In genomic region chr7:102395958-102396709, GRCh38 we compare ENCODE assay signal across 1 cellular context.
TF ChIP-seq lines count a peak whose summit lies in the region.

A gene with protein sequence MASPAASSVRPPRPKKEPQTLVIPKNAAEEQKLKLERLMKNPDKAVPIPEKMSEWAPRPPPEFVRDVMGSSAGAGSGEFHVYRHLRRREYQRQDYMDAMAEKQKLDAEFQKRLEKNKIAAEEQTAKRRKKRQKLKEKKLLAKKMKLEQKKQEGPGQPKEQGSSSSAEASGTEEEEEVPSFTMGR (plus strand): TSS chr7:102396363. CDS start chr7:102396412, 49 bp downstream.

TF ChIP-seq in HepG2, 621 proteins besides CTCF, POLR2A, EP300 and RAD21 (continued from another document and continues in another):
- TF ChIP-seq, protein P1, sequence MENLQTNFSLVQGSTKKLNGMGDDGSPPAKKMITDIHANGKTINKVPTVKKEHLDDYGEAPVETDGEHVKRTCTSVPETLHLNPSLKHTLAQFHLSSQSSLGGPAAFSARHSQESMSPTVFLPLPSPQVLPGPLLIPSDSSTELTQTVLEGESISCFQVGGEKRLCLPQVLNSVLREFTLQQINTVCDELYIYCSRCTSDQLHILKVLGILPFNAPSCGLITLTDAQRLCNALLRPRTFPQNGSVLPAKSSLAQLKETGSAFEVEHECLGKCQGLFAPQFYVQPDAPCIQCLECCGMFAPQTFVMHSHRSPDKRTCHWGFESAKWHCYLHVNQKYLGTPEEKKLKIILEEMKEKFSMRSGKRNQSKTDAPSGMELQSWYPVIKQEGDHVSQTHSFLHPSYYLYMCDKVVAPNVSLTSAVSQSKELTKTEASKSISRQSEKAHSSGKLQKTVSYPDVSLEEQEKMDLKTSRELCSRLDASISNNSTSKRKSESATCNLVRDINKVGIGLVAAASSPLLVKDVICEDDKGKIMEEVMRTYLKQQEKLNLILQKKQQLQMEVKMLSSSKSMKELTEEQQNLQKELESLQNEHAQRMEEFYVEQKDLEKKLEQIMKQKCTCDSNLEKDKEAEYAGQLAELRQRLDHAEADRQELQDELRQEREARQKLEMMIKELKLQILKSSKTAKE (CRISPR knock-in tag; IDR thresholded peaks at IDR 0.05; ENCODE audit: borderline replicate concordance): no peak
- TF ChIP-seq YEATS2 (CRISPR knock-in tag; IDR thresholded peaks at IDR 0.05; ENCODE audit: borderline replicate concordance): peak; percentile 76; the same call in 1 of the 2 replicates
- TF ChIP-seq ZMAT5 (CRISPR knock-in tag; IDR thresholded peaks at IDR 0.05; ENCODE audit: borderline replicate concordance, low read depth): 0 out of 2 replicates have a peak, but pooled peaks have one; percentile 52
- 0 out of 2 replicates have a peak, but pooled peaks have one; percentile 69 for TF ChIP-seq GTF3A (CRISPR knock-in tag; conservative IDR thresholded peaks at IDR 0.05)
- no peak for TF ChIP-seq FOXA1 (IDR thresholded peaks at IDR 0.05)
- peak; percentile 45 for TF ChIP-seq FOXA1 (CRISPR knock-in tag; IDR thresholded peaks at IDR 0.05)
- TF ChIP-seq ZNF790 (CRISPR knock-in tag; IDR thresholded peaks at IDR 0.05; ENCODE audit: borderline replicate concordance): no peak
- TF ChIP-seq ZFY (CRISPR knock-in tag; IDR thresholded peaks at IDR 0.05): peak; percentile 87
- no peak for TF ChIP-seq PPARG (CRISPR knock-in tag; conservative IDR thresholded peaks at IDR 0.05)
- TF ChIP-seq ZBTB3 (CRISPR knock-in tag; IDR thresholded peaks at IDR 0.05; ENCODE audit: borderline replicate concordance, low read depth): 0 out of 2 replicates have a peak, but pooled peaks have one; percentile 56
- TF ChIP-seq CCAR2 (optimal IDR thresholded peaks at IDR 0.05; ENCODE audit: low read depth, low read length): no peak
- TF ChIP-seq CCDC6 (CRISPR knock-in tag; IDR thresholded peaks at IDR 0.05): 0 out of 2 replicates have a peak, but pooled peaks have one; percentile 41
- no peak for TF ChIP-seq ZNF512 (CRISPR knock-in tag; IDR thresholded peaks at IDR 0.05)
- no peak for TF ChIP-seq ATF7 (IDR thresholded peaks at IDR 0.05)
- 0 out of 2 replicates have a peak, but pooled peaks have one; percentile 47 for TF ChIP-seq ATF7 (CRISPR knock-in tag; IDR thresholded peaks at IDR 0.05)
- no peak for TF ChIP-seq ZNF83 (CRISPR knock-in tag; IDR thresholded peaks at IDR 0.05; ENCODE audit: borderline replicate concordance)
- TF ChIP-seq ETS1 (CRISPR knock-in tag; IDR thresholded peaks at IDR 0.05): peak; percentile 47; the same call in 1 of the 2 replicates
- no peak for TF ChIP-seq ZNF841 (CRISPR knock-in tag; IDR thresholded peaks at IDR 0.05; ENCODE audit: borderline replicate concordance)
- peak; percentile 92 for TF ChIP-seq PHF8 (CRISPR knock-in tag; IDR thresholded peaks at IDR 0.05)
- peak; percentile 76 for TF ChIP-seq SAP130 (CRISPR knock-in tag; IDR thresholded peaks at IDR 0.05; ENCODE audit: low read depth)
- TF ChIP-seq ZNF878 (CRISPR knock-in tag; IDR thresholded peaks at IDR 0.05): 0 out of 2 replicates have a peak, but pooled peaks have one; percentile 30
- peak; percentile 95 for TF ChIP-seq TAF15 (IDR thresholded peaks at IDR 0.05; ENCODE audit: low read depth, low read length, poor library complexity, severe bottlenecking)
- TF ChIP-seq ZIK1 (CRISPR knock-in tag; IDR thresholded peaks at IDR 0.05; ENCODE audit: borderline replicate concordance, low read depth): peak; percentile 79; the same call in 1 of the 2 replicates
- TF ChIP-seq TBP (CRISPR knock-in tag; IDR thresholded peaks at IDR 0.05): peak; percentile 20; the same call in 1 of the 2 replicates
- no peak for TF ChIP-seq DZIP1 (CRISPR knock-in tag; IDR thresholded peaks at IDR 0.05)
- TF ChIP-seq GABPB1 (CRISPR knock-in tag; IDR thresholded peaks at IDR 0.05): peak; percentile 79
- 0 out of 2 replicates have a peak, but pooled peaks have one; percentile 15 for TF ChIP-seq NR2C2 (CRISPR knock-in tag; IDR thresholded peaks at IDR 0.05; ENCODE audit: borderline replicate concordance)
- no peak for TF ChIP-seq CC2D1A (CRISPR knock-in tag; IDR thresholded peaks at IDR 0.05)
- TF ChIP-seq ZNF251 (CRISPR knock-in tag; IDR thresholded peaks at IDR 0.05): no peak
- TF ChIP-seq ZNF703 (CRISPR knock-in tag; IDR thresholded peaks at IDR 0.05; ENCODE audit: borderline replicate concordance): no peak
- TF ChIP-seq TBX3 (IDR thresholded peaks at IDR 0.05; ENCODE audit: borderline replicate concordance): no peak
- 0 out of 2 replicates have a peak, but pooled peaks have one; percentile 19 for TF ChIP-seq ERF (CRISPR knock-in tag; IDR thresholded peaks at IDR 0.05)
- no peak for TF ChIP-seq ZNF138 (CRISPR knock-in tag; IDR thresholded peaks at IDR 0.05; ENCODE audit: low read depth)
- peak; percentile 13; the same call in 1 of the 2 replicates for TF ChIP-seq FOXP4 (CRISPR knock-in tag; IDR thresholded peaks at IDR 0.05)
- TF ChIP-seq PHF20 (CRISPR knock-in tag; IDR thresholded peaks at IDR 0.05): peak; percentile 83
- TF ChIP-seq NFIB (CRISPR knock-in tag; IDR thresholded peaks at IDR 0.05; ENCODE audit: borderline replicate concordance): no peak
- TF ChIP-seq ZNF550 (CRISPR knock-in tag; IDR thresholded peaks at IDR 0.05; ENCODE audit: borderline replicate concordance): no peak; the same call in 1 of the 2 replicates
- peak; percentile 38; the same call in 1 of the 2 replicates for TF ChIP-seq ELF1 (CRISPR knock-in tag; IDR thresholded peaks at IDR 0.05)
- no peak for TF ChIP-seq RFX5 (IDR thresholded peaks at IDR 0.05; ENCODE audit: low read depth, low read length)
- 0 out of 2 replicates have a peak, but pooled peaks have one; percentile 55 for TF ChIP-seq ZNF678 (CRISPR knock-in tag; IDR thresholded peaks at IDR 0.05)
- no peak for TF ChIP-seq ZNF772 (CRISPR knock-in tag; IDR thresholded peaks at IDR 0.05)
- TF ChIP-seq, protein P2, sequence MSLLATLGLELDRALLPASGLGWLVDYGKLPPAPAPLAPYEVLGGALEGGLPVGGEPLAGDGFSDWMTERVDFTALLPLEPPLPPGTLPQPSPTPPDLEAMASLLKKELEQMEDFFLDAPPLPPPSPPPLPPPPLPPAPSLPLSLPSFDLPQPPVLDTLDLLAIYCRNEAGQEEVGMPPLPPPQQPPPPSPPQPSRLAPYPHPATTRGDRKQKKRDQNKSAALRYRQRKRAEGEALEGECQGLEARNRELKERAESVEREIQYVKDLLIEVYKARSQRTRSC (CRISPR knock-in tag; IDR thresholded peaks at IDR 0.05; ENCODE audit: low read depth): no peak
- TF ChIP-seq, protein P3, sequence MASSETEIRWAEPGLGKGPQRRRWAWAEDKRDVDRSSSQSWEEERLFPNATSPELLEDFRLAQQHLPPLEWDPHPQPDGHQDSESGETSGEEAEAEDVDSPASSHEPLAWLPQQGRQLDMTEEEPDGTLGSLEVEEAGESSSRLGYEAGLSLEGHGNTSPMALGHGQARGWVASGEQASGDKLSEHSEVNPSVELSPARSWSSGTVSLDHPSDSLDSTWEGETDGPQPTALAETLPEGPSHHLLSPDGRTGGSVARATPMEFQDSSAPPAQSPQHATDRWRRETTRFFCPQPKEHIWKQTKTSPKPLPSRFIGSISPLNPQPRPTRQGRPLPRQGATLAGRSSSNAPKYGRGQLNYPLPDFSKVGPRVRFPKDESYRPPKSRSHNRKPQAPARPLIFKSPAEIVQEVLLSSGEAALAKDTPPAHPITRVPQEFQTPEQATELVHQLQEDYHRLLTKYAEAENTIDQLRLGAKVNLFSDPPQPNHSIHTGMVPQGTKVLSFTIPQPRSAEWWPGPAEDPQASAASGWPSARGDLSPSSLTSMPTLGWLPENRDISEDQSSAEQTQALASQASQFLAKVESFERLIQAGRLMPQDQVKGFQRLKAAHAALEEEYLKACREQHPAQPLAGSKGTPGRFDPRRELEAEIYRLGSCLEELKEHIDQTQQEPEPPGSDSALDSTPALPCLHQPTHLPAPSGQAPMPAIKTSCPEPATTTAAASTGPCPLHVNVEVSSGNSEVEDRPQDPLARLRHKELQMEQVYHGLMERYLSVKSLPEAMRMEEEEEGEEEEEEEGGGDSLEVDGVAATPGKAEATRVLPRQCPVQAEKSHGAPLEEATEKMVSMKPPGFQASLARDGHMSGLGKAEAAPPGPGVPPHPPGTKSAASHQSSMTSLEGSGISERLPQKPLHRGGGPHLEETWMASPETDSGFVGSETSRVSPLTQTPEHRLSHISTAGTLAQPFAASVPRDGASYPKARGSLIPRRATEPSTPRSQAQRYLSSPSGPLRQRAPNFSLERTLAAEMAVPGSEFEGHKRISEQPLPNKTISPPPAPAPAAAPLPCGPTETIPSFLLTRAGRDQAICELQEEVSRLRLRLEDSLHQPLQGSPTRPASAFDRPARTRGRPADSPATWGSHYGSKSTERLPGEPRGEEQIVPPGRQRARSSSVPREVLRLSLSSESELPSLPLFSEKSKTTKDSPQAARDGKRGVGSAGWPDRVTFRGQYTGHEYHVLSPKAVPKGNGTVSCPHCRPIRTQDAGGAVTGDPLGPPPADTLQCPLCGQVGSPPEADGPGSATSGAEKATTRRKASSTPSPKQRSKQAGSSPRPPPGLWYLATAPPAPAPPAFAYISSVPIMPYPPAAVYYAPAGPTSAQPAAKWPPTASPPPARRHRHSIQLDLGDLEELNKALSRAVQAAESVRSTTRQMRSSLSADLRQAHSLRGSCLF (CRISPR knock-in tag; IDR thresholded peaks at IDR 0.05; ENCODE audit: borderline replicate concordance): no peak
- TF ChIP-seq, protein P4, sequence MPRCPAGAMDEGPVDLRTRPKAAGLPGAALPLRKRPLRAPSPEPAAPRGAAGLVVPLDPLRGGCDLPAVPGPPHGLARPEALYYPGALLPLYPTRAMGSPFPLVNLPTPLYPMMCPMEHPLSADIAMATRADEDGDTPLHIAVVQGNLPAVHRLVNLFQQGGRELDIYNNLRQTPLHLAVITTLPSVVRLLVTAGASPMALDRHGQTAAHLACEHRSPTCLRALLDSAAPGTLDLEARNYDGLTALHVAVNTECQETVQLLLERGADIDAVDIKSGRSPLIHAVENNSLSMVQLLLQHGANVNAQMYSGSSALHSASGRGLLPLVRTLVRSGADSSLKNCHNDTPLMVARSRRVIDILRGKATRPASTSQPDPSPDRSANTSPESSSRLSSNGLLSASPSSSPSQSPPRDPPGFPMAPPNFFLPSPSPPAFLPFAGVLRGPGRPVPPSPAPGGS (CRISPR knock-in tag; IDR thresholded peaks at IDR 0.05): peak; percentile 66; the same call in 1 of the 2 replicates
- TF ChIP-seq ZNF274 (CRISPR knock-in tag; IDR thresholded peaks at IDR 0.05): peak; percentile 34; the same call in 1 of the 2 replicates
- no peak for TF ChIP-seq ZNF713 (CRISPR knock-in tag; IDR thresholded peaks at IDR 0.05)
- no peak for TF ChIP-seq ZNF644 (CRISPR knock-in tag; IDR thresholded peaks at IDR 0.05; ENCODE audit: low read depth)
- 0 out of 2 replicates have a peak, but pooled peaks have one; percentile 41 for TF ChIP-seq ZNF776 (CRISPR knock-in tag; IDR thresholded peaks at IDR 0.05)
- peak; percentile 57; the same call in 1 of the 2 replicates for TF ChIP-seq CEBPG (CRISPR knock-in tag; IDR thresholded peaks at IDR 0.05)
- TF ChIP-seq CBX1 (IDR thresholded peaks at IDR 0.05; ENCODE audit: low read depth): no peak
